1 cellular context compared by ENCODE assay signal in genomic region chr4:121869841-121870822, GRCh38.
A peak's percentile ranks its signal among the peaks of the same experiment; 100 is the strongest.
TF ChIP-seq lines count a peak whose summit lies in the region.

BBS7 (minus strand) TSS chr4:121870474; CDS start chr4:121870313, 161 bp downstream.

TF ChIP-seq in GM12878, 131 proteins besides CTCF, POLR2A, EP300 and RAD21 (continued from another document and continues in another):
- TF ChIP-seq ZBTB40 (IDR thresholded peaks at IDR 0.05; ENCODE audit: borderline replicate concordance) (no peak), BCL3 (IDR thresholded peaks at IDR 0.05; ENCODE audit: borderline replicate concordance, insufficient read depth, low read depth, low read length, poor library complexity, severe bottlenecking) (no peak), CHD2 (IDR thresholded peaks at IDR 0.05; ENCODE audit: borderline replicate concordance, low read depth, low read length) (no peak), RCOR1 (conservative IDR thresholded peaks at IDR 0.05; ENCODE audit: low read depth, low read length) (no peak), NR2F1 (conservative IDR thresholded peaks at IDR 0.05) (0 out of 2 replicates have a peak, but pooled peaks have one; percentile 18), BMI1 (IDR thresholded peaks at IDR 0.05; ENCODE audit: borderline replicate concordance) (no peak), ZSCAN29 (IDR thresholded peaks at IDR 0.05) (no peak), IKZF2 (IDR thresholded peaks at IDR 0.05) (no peak), SMAD1 (IDR thresholded peaks at IDR 0.05; ENCODE audit: low read depth, partially characterized antibody) (no peak), RELB (IDR thresholded peaks at IDR 0.05; ENCODE audit: low read depth) (no peak), POU2F2 (IDR thresholded peaks at IDR 0.05; ENCODE audit: borderline replicate concordance, low read depth, low read length) (no peak), ATF2 (IDR thresholded peaks at IDR 0.05; ENCODE audit: low read length) (no peak), BCLAF1 (IDR thresholded peaks at IDR 0.05) (no peak), SUZ12 (IDR thresholded peaks at IDR 0.05; ENCODE audit: unreplicated experiment) (no peak), HDGF (IDR thresholded peaks at IDR 0.05) (peak; percentile 89), BHLHE40 (IDR thresholded peaks at IDR 0.05; ENCODE audit: borderline replicate concordance in 1 of 2, low read depth in 2 of 2, low read length in 1 of 2) (peak in 1 of 2 experiments; percentile 41; a peak in 1 of 4 replicates), ZNF384 (IDR thresholded peaks at IDR 0.05; ENCODE audit: borderline replicate concordance, low read depth, low read length) (no peak), ATF7 (IDR thresholded peaks at IDR 0.05; ENCODE audit: low read depth) (peak; percentile 84), ZBTB4 (CRISPR knock-in tag; IDR thresholded peaks at IDR 0.05) (no peak), EGR1 (IDR thresholded peaks at IDR 0.05; ENCODE audit: borderline replicate concordance in 1 of 2, low read depth in 2 of 2, low read length in 2 of 2) (no peak), KAT2A (conservative IDR thresholded peaks at IDR 0.05; ENCODE audit: control insufficient read depth, low read depth, low read length) (no peak), PRDM15 (CRISPR knock-in tag; IDR thresholded peaks at IDR 0.05) (no peak), IKZF1 (conservative IDR thresholded peaks at IDR 0.05) (peak; percentile 63), WRNIP1 (IDR thresholded peaks at IDR 0.05; ENCODE audit: borderline replicate concordance, low read depth, low read length) (no peak), TCF7 (IDR thresholded peaks at IDR 0.05; ENCODE audit: borderline replicate concordance) (no peak), E2F4 (IDR thresholded peaks at IDR 0.05; ENCODE audit: low read depth, low read length) (no peak), BCL11A (IDR thresholded peaks at IDR 0.05; ENCODE audit: low read depth, low read length) (no peak), CHD1 (IDR thresholded peaks at IDR 0.05; ENCODE audit: low read depth, low read length) (no peak), MLLT1 (IDR thresholded peaks at IDR 0.05) (peak; percentile 22; the same call in 1 of the 2 replicates), CREM (IDR thresholded peaks at IDR 0.05; ENCODE audit: low read depth) (peak; percentile 93), CREB1 (IDR thresholded peaks at IDR 0.05; ENCODE audit: low read depth) (peak; percentile 93), PBX3 (IDR thresholded peaks at IDR 0.05; ENCODE audit: insufficient replicate concordance, low read depth, low read length) (no peak), CBX3 (IDR thresholded peaks at IDR 0.05; ENCODE audit: borderline replicate concordance, low read depth) (no peak), PAX8 (IDR thresholded peaks at IDR 0.05) (no peak)
